In genomic region chr22:38751422-38752346, GRCh38 we compare ENCODE assay signal across 8 cellular contexts.
DNase-seq lines count a peak whose midpoint lies in the region; ATAC-seq and TF ChIP-seq lines count a peak whose summit lies in the region.

No MANE protein-coding gene starts in this region.

- no peaks in the 10 kb centered on the region for H3K27me3 ChIP-seq in neutrophil

- no peaks in the 10 kb centered on the region for H3K9me3 ChIP-seq in neutrophil

- peaks cover 57% of the 10 kb centered on the region for H3K36me3 ChIP-seq in neutrophil

- ATAC-seq in HG02938 (IDR thresholded peaks at IDR 0.05; ENCODE audit: unreplicated experiment) = peak; percentile 39

- peak overlapping the region; percentile 99 for H3K27ac ChIP-seq in neutrophil

- H3K4me3 ChIP-seq in neutrophil (ENCODE audit: low read depth in 1 of 2, low read length in 1 of 2) = peak overlapping the region; percentile 55 to 84

- TF ChIP-seq CTCF in neutrophil (IDR thresholded peaks at IDR 0.05) = peak; percentile 23

- peak; percentile 81 for DNase-seq in CD1c-positive myeloid dendritic cell (ENCODE audit: extremely low spot score)
- DNase-seq in T-helper 1 cell = peak; percentile 53 to 89 (median 67)
- DNase-seq in astrocyte of the hippocampus (ENCODE audit: low read depth, low spot score) = peak; percentile 51
- DNase-seq in kidney tubule cell (ENCODE audit: low spot score) = no peak
- DNase-seq in NCI-H524 treated with DMSO at 0.1 percent for 48 hours (lab: John Stamatoyannopoulos, UW) = no peak
- DNase-seq in GM03348 (ENCODE audit: low spot score) = no peak

- peaks cover 51 to 53% of the 10 kb centered on the region in 2 experiments for H3K4me1 ChIP-seq in neutrophil (ENCODE audit: control insufficient read depth in 1 of 2, insufficient read depth in 1 of 2, low read depth in 1 of 2, low read length in 1 of 2)

Comparison
In these comparisons a context has a peak if more than half of its experiments do, and no peak if none do; other contexts are left out.
1. DNase-seq: peak in CD1c-positive myeloid dendritic cell (single experiment), T-helper 1 cell (5 of 5) and astrocyte of the hippocampus (single experiment); none in kidney tubule cell (single experiment), NCI-H524 treated with DMSO at 0.1 percent for 48 hours (single experiment) and GM03348 (single experiment).